In the genomic region with DNA sequence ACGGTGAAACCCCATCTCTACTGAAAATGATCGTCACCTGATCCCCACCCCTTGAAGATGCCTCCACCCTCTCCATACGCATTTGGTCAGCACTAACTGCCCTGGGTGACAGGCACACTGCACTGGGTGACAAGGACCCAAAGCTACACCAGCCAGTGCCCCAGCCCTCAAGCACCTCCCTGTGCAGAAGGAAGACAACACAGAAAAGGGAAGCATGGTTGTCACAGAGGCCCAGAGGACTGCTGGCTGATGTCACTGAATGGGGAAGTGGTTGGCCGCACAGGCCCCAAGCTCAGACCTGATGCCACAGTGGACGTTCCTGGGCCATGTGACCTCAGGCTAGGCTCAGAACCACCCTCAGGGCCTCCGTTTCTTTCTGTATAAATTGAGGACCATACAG, we compare ENCODE assay signal across 1 cellular context.
TF ChIP-seq lines count a peak whose summit lies in the region.

No MANE protein-coding gene starts in this region.

TF ChIP-seq in SK-N-SH, 30 proteins besides CTCF, POLR2A, EP300 and RAD21:
- TF ChIP-seq, protein P1, sequence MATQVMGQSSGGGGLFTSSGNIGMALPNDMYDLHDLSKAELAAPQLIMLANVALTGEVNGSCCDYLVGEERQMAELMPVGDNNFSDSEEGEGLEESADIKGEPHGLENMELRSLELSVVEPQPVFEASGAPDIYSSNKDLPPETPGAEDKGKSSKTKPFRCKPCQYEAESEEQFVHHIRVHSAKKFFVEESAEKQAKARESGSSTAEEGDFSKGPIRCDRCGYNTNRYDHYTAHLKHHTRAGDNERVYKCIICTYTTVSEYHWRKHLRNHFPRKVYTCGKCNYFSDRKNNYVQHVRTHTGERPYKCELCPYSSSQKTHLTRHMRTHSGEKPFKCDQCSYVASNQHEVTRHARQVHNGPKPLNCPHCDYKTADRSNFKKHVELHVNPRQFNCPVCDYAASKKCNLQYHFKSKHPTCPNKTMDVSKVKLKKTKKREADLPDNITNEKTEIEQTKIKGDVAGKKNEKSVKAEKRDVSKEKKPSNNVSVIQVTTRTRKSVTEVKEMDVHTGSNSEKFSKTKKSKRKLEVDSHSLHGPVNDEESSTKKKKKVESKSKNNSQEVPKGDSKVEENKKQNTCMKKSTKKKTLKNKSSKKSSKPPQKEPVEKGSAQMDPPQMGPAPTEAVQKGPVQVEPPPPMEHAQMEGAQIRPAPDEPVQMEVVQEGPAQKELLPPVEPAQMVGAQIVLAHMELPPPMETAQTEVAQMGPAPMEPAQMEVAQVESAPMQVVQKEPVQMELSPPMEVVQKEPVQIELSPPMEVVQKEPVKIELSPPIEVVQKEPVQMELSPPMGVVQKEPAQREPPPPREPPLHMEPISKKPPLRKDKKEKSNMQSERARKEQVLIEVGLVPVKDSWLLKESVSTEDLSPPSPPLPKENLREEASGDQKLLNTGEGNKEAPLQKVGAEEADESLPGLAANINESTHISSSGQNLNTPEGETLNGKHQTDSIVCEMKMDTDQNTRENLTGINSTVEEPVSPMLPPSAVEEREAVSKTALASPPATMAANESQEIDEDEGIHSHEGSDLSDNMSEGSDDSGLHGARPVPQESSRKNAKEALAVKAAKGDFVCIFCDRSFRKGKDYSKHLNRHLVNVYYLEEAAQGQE (IDR thresholded peaks at IDR 0.05; ENCODE audit: low read depth, low read length) = no peak
- TF ChIP-seq, protein P2, sequence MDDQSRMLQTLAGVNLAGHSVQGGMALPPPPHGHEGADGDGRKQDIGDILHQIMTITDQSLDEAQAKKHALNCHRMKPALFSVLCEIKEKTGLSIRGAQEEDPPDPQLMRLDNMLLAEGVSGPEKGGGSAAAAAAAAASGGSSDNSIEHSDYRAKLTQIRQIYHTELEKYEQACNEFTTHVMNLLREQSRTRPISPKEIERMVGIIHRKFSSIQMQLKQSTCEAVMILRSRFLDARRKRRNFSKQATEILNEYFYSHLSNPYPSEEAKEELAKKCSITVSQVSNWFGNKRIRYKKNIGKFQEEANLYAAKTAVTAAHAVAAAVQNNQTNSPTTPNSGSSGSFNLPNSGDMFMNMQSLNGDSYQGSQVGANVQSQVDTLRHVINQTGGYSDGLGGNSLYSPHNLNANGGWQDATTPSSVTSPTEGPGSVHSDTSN (IDR thresholded peaks at IDR 0.05) = peak; percentile 29
